Comparison of ENCODE assay signal across 1 cellular context in genomic region chr1:53160924-53161378, GRCh38.
A peak's percentile ranks its signal among the peaks of the same experiment; 100 is the strongest.
TF ChIP-seq lines count a peak whose summit lies in the region.

No MANE protein-coding gene starts in this region.

TF ChIP-seq in HepG2, 621 proteins besides CTCF, POLR2A, EP300 and RAD21 (continued from another document and continues in another):
- TF ChIP-seq AKAP8 (CRISPR knock-in tag; IDR thresholded peaks at IDR 0.05) (no peak), HMGXB4 (CRISPR knock-in tag; IDR thresholded peaks at IDR 0.05; ENCODE audit: borderline replicate concordance in 1 of 2, low read depth in 1 of 2) (peak; percentile 67 to 72; a peak in 3 of 4 replicates), NR2F6 (IDR thresholded peaks at IDR 0.05) (peak; percentile 99), NR2F6 (CRISPR knock-in tag; IDR thresholded peaks at IDR 0.05) (peak; percentile 100), ZNF3 (CRISPR knock-in tag; IDR thresholded peaks at IDR 0.05) (no peak), KDM1A (CRISPR knock-in tag; IDR thresholded peaks at IDR 0.05) (peak; percentile 88; the same call in 1 of the 2 replicates), REPIN1 (CRISPR knock-in tag; IDR thresholded peaks at IDR 0.05; ENCODE audit: borderline replicate concordance, low read depth) (peak; percentile 84; the same call in 1 of the 2 replicates), ZNF619 (CRISPR knock-in tag; IDR thresholded peaks at IDR 0.05) (peak; percentile 53; the same call in 1 of the 2 replicates), ETV6 (CRISPR knock-in tag; conservative IDR thresholded peaks at IDR 0.05) (no peak; the same call in 1 of the 2 replicates), MNT (IDR thresholded peaks at IDR 0.05) (0 out of 2 replicates have a peak, but pooled peaks have one; percentile 25), ZFP1 (CRISPR knock-in tag; IDR thresholded peaks at IDR 0.05) (no peak), E2F2 (CRISPR knock-in tag; IDR thresholded peaks at IDR 0.05; ENCODE audit: borderline replicate concordance) (no peak), MXD4 (CRISPR knock-in tag; IDR thresholded peaks at IDR 0.05) (peak; percentile 80; the same call in 1 of the 2 replicates), ZNF772 (CRISPR knock-in tag; IDR thresholded peaks at IDR 0.05) (peak; percentile 97), MXD1 (CRISPR knock-in tag; IDR thresholded peaks at IDR 0.05) (no peak), ONECUT2 (CRISPR knock-in tag; IDR thresholded peaks at IDR 0.05) (no peak), ZNF782 (CRISPR knock-in tag; IDR thresholded peaks at IDR 0.05; ENCODE audit: borderline replicate concordance) (peak; percentile 94; the same call in 1 of the 2 replicates), CHCHD3 (CRISPR knock-in tag; IDR thresholded peaks at IDR 0.05) (no peak), LCORL (IDR thresholded peaks at IDR 0.05) (no peak), LCORL (CRISPR knock-in tag; IDR thresholded peaks at IDR 0.05) (peak; percentile 95), ZNF232 (CRISPR knock-in tag; IDR thresholded peaks at IDR 0.05; ENCODE audit: borderline replicate concordance) (peak; percentile 90; the same call in 1 of the 2 replicates), ZNF75D (CRISPR knock-in tag; IDR thresholded peaks at IDR 0.05; ENCODE audit: borderline replicate concordance) (no peak), ZNF768 (CRISPR knock-in tag; IDR thresholded peaks at IDR 0.05) (no peak), NFIB (CRISPR knock-in tag; IDR thresholded peaks at IDR 0.05; ENCODE audit: borderline replicate concordance) (no peak), IRF1 (CRISPR knock-in tag; IDR thresholded peaks at IDR 0.05; ENCODE audit: low read depth) (no peak), NR1H2 (CRISPR knock-in tag; IDR thresholded peaks at IDR 0.05; ENCODE audit: borderline replicate concordance, low read depth) (no peak; the same call in 1 of the 2 replicates), DPF2 (CRISPR knock-in tag; IDR thresholded peaks at IDR 0.05; ENCODE audit: borderline replicate concordance, low read depth) (peak; percentile 97), NR2C2 (CRISPR knock-in tag; IDR thresholded peaks at IDR 0.05; ENCODE audit: borderline replicate concordance) (peak; percentile 91), ZNF207 (IDR thresholded peaks at IDR 0.05; ENCODE audit: borderline replicate concordance) (no peak), ZFP91 (CRISPR knock-in tag; IDR thresholded peaks at IDR 0.05; ENCODE audit: borderline replicate concordance) (peak; percentile 72), ZBTB39 (CRISPR knock-in tag; IDR thresholded peaks at IDR 0.05) (peak; percentile 82; the same call in 1 of the 2 replicates), EZH2 (conservative IDR thresholded peaks at IDR 0.05; ENCODE audit: low read depth, low read length) (no peak), ZNF430 (CRISPR knock-in tag; IDR thresholded peaks at IDR 0.05) (peak; percentile 83), ATF2 (CRISPR knock-in tag; IDR thresholded peaks at IDR 0.05) (peak; percentile 93), ZBTB37 (CRISPR knock-in tag; IDR thresholded peaks at IDR 0.05) (no peak), PRPF4 (IDR thresholded peaks at IDR 0.05; ENCODE audit: low read depth, low read length, poor library complexity, severe bottlenecking) (no peak), ARID5B (CRISPR knock-in tag; IDR thresholded peaks at IDR 0.05) (peak; percentile 97), BATF2 (CRISPR knock-in tag; IDR thresholded peaks at IDR 0.05) (no peak), ZNF414 (CRISPR knock-in tag; IDR thresholded peaks at IDR 0.05) (peak; percentile 71), ZBTB26 (CRISPR knock-in tag; IDR thresholded peaks at IDR 0.05; ENCODE audit: borderline replicate concordance) (peak; percentile 64; the same call in 1 of the 2 replicates), ZNF615 (CRISPR knock-in tag; IDR thresholded peaks at IDR 0.05; ENCODE audit: borderline replicate concordance) (no peak)
